In the genomic region with DNA sequence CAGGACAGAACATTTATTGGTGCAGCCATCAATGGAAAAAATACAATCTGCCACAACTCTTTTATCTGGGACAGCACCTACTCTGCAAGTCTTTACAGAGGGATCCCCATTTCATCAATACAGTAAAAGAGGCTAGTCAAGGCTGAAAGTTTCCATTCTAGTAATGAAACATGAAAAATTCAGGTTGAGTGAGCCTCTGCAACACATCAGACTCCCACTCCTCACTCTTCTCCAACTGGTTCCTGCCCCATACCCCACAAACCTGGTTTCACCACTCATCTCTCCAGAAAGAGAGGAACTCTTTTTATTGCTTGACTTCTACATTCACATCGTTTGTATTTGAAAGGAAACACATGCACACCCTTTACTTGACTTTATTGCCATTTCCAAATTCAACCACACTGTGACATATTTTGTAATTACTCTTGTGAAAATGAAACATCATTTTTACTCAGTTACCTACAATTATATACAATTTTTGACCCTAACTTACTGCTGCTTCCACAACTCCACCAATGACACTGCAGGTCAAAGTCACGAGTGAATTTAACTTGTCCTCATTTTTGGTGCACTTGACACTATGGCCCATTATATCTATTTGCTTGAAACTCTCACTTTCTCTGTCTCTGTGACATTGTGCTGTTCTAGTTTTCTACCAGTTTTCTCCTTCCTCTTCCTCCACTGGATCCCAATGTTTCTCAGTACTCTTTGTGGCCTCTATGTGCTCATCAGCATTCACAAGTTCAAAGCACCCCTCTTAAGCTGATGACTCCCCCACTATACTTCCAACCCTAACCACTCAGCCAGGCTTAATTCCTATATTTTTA, we compare ENCODE assay signal across 16 cellular contexts. TPM values are rescaled to one million over a fixed set of nuclear protein-coding genes. Genes with fewer than 3 reads are reported as not detected.
DNase-seq lines count a peak whose midpoint lies in the region; ATAC-seq and TF ChIP-seq lines count a peak whose summit lies in the region.
"Had no signal": no experiment of that assay in that cellular context is flagged by ENCODE, and none has a peak within 500 bp of the region (broad histone marks: within the 10 kb centered on the region; RNA-seq: fewer than 3 reads in every experiment).

No MANE protein-coding gene starts in this region.

- DNase-seq in natural killer cell treated with Interleukin-12 subunit alpha and Interleukin-12 subunit beta and Interleukin-15 and Interleukin-18, amount 100 ng/mL, for 72 hours (ENCODE audit: low spot score), result no peak
- DNase-seq in natural killer cell (no peak), MV-4-11 (lab: John Stamatoyannopoulos, UW) (peak; percentile 48), foreskin melanocyte (no peak), G401 (ENCODE audit: low spot score) (no peak)
- peak; percentile 22 to 66 for DNase-seq in stimulated activated naive CD8-positive, alpha-beta T cell treated with anti-CD3 and anti-CD28 coated beads, Interleukin-15, amount 100 ng/mL, for 72 hours
- DNase-seq: cerebellar nuclear complex, HFFc6, mesenchymal stem cell, NCI-H1105 treated with DMSO at 0.1 percent for 48 hours, NCI-H526 treated with DMSO at 0.1 percent for 48 hours, ovary had no signal

- H3K27me3 Mint-ChIP-seq in natural killer cell treated with Interleukin-12 subunit alpha and Interleukin-12 subunit beta and Interleukin-15 and Interleukin-18, amount 100 ng/mL, for 72 hours, result no peaks in the 10 kb centered on the region
- H3K27me3 Mint-ChIP-seq in natural killer cell (ENCODE audit: low read depth in 2 of 2), result no peaks in the 10 kb centered on the region
- no peaks in the 10 kb centered on the region for H3K27me3 Mint-ChIP-seq in stimulated activated naive CD8-positive, alpha-beta T cell treated with anti-CD3 and anti-CD28 coated beads, Interleukin-15, amount 100 ng/mL, for 72 hours
- H3K27me3 Mint-ChIP-seq: activated naive CD4-positive, alpha-beta T cell treated with anti-CD3 and anti-CD28 coated beads, Interleukin-2, amount 50 U/mL, for 24 hours had no signal

- no peaks in the 10 kb centered on the region for H3K36me3 Mint-ChIP-seq in natural killer cell treated with Interleukin-12 subunit alpha and Interleukin-12 subunit beta and Interleukin-15 and Interleukin-18, amount 100 ng/mL, for 72 hours
- H3K36me3 Mint-ChIP-seq in natural killer cell, result no peaks in the 10 kb centered on the region

- intact Hi-C loops in natural killer cell (cut with micrococcal nuclease), result no loop called here

- TF ChIP-seq CTCF in natural killer cell (IDR thresholded peaks at IDR 0.05), result no peak

- no peak overlapping the region for H3K4me3 Mint-ChIP-seq in natural killer cell treated with Interleukin-12 subunit alpha and Interleukin-12 subunit beta and Interleukin-15 and Interleukin-18, amount 100 ng/mL, for 72 hours
- H3K4me3 Mint-ChIP-seq in natural killer cell, result no peak overlapping the region
- no peak overlapping the region for H3K4me3 Mint-ChIP-seq in stimulated activated naive CD8-positive, alpha-beta T cell treated with anti-CD3 and anti-CD28 coated beads, Interleukin-15, amount 100 ng/mL, for 72 hours
- H3K4me3 Mint-ChIP-seq: HFFc6, WTC11 had no signal

- peak; percentile 80 to 81 for ATAC-seq in natural killer cell treated with Interleukin-12 subunit alpha and Interleukin-12 subunit beta and Interleukin-15 and Interleukin-18, amount 100 ng/mL, for 72 hours
- ATAC-seq in natural killer cell (no peak), GM21619 (IDR thresholded peaks at IDR 0.05; ENCODE audit: unreplicated experiment) (peak; percentile 53), GM18502 (IDR thresholded peaks at IDR 0.05; ENCODE audit: poor library complexity, unreplicated experiment) (no peak)
- peak; percentile 89 for ATAC-seq in stimulated activated naive CD8-positive, alpha-beta T cell treated with anti-CD3 and anti-CD28 coated beads, Interleukin-15, amount 100 ng/mL, for 72 hours
- ATAC-seq: WTC11 had no signal

- peaks cover 35 to 37% of the 10 kb centered on the region in 2 donors for H3K4me1 Mint-ChIP-seq in natural killer cell treated with Interleukin-12 subunit alpha and Interleukin-12 subunit beta and Interleukin-15 and Interleukin-18, amount 100 ng/mL, for 72 hours (ENCODE audit: low read depth in 2 of 2)
- peaks cover 56 to 57% of the 10 kb centered on the region in 2 donors for H3K4me1 Mint-ChIP-seq in natural killer cell
- H3K4me1 Mint-ChIP-seq in stimulated activated naive CD8-positive, alpha-beta T cell treated with anti-CD3 and anti-CD28 coated beads, Interleukin-15, amount 100 ng/mL, for 72 hours, result peaks cover 39% of the 10 kb centered on the region

- no peaks in the 10 kb centered on the region for H3K9me3 Mint-ChIP-seq in natural killer cell treated with Interleukin-12 subunit alpha and Interleukin-12 subunit beta and Interleukin-15 and Interleukin-18, amount 100 ng/mL, for 72 hours
- H3K9me3 Mint-ChIP-seq in natural killer cell, result no peaks in the 10 kb centered on the region
- no peaks in the 10 kb centered on the region for H3K9me3 Mint-ChIP-seq in stimulated activated naive CD8-positive, alpha-beta T cell treated with anti-CD3 and anti-CD28 coated beads, Interleukin-15, amount 100 ng/mL, for 72 hours
- H3K9me3 Mint-ChIP-seq: activated naive CD4-positive, alpha-beta T cell treated with anti-CD3 and anti-CD28 coated beads, Interleukin-2, amount 50 U/mL, for 24 hours; HFFc6; WTC11 had no signal

- no peak overlapping the region for H3K27ac Mint-ChIP-seq in natural killer cell treated with Interleukin-12 subunit alpha and Interleukin-12 subunit beta and Interleukin-15 and Interleukin-18, amount 100 ng/mL, for 72 hours
- H3K27ac Mint-ChIP-seq in natural killer cell, result no peak overlapping the region
- no peak overlapping the region for H3K27ac Mint-ChIP-seq in stimulated activated naive CD8-positive, alpha-beta T cell treated with anti-CD3 and anti-CD28 coated beads, Interleukin-15, amount 100 ng/mL, for 72 hours
- H3K27ac Mint-ChIP-seq: HFFc6, WTC11 had no signal

- in situ Hi-C loops in G401 (cut with HindIII; ENCODE audit: low sequenced_read_pairs), result no loop called here

RNA-seq across cellular contexts. Expression of gene STX6, which starts 8.0 kb away (rescaled TPM):
- total RNA-seq in natural killer cell treated with Interleukin-12 subunit alpha and Interleukin-12 subunit beta and Interleukin-15 and Interleukin-18, amount 100 ng/mL, for 72 hours, result 10 to 100 TPM; 25.0 to 26.2 TPM
- 10 to 100 TPM; 11.6 to 18.3 (median 15.6) TPM for total RNA-seq in natural killer cell
- 17.9 and 28.8 TPM in 2 replicates for total RNA-seq in G401 (2014; rRNA removed; shearing (Covaris generic))

RNA-seq across cellular contexts. Expression of gene MR1, which starts 19.1 kb away (rescaled TPM):
- 10 to 100 TPM; 26.9 to 70.4 TPM for total RNA-seq in natural killer cell treated with Interleukin-12 subunit alpha and Interleukin-12 subunit beta and Interleukin-15 and Interleukin-18, amount 100 ng/mL, for 72 hours
- 10 to 100 TPM; 27.8 to 35.3 (median 34.6) TPM for total RNA-seq in natural killer cell
- total RNA-seq in G401 (2014; rRNA removed; shearing (Covaris generic)), result 8.3 and 10.6 TPM in 2 replicates

Comparison
In these comparisons a context has a peak if more than half of its experiments do, and no peak if none do; other contexts are left out.
1. ATAC-seq: peak in natural killer cell treated with Interleukin-12 subunit alpha and Interleukin-12 subunit beta and Interleukin-15 and Interleukin-18, amount 100 ng/mL, for 72 hours (2 of 2), GM21619 (single experiment) and stimulated activated naive CD8-positive, alpha-beta T cell treated with anti-CD3 and anti-CD28 coated beads, Interleukin-15, amount 100 ng/mL, for 72 hours (single experiment); none in natural killer cell (0 of 3) and GM18502 (single experiment).
2. DNase-seq: peak in MV-4-11 (single experiment) and stimulated activated naive CD8-positive, alpha-beta T cell treated with anti-CD3 and anti-CD28 coated beads, Interleukin-15, amount 100 ng/mL, for 72 hours (2 of 2); none in natural killer cell treated with Interleukin-12 subunit alpha and Interleukin-12 subunit beta and Interleukin-15 and Interleukin-18, amount 100 ng/mL, for 72 hours (single experiment), natural killer cell (single experiment), foreskin melanocyte (single experiment) and G401 (single experiment).